8 cellular contexts compared by ENCODE assay signal in the genomic region with DNA sequence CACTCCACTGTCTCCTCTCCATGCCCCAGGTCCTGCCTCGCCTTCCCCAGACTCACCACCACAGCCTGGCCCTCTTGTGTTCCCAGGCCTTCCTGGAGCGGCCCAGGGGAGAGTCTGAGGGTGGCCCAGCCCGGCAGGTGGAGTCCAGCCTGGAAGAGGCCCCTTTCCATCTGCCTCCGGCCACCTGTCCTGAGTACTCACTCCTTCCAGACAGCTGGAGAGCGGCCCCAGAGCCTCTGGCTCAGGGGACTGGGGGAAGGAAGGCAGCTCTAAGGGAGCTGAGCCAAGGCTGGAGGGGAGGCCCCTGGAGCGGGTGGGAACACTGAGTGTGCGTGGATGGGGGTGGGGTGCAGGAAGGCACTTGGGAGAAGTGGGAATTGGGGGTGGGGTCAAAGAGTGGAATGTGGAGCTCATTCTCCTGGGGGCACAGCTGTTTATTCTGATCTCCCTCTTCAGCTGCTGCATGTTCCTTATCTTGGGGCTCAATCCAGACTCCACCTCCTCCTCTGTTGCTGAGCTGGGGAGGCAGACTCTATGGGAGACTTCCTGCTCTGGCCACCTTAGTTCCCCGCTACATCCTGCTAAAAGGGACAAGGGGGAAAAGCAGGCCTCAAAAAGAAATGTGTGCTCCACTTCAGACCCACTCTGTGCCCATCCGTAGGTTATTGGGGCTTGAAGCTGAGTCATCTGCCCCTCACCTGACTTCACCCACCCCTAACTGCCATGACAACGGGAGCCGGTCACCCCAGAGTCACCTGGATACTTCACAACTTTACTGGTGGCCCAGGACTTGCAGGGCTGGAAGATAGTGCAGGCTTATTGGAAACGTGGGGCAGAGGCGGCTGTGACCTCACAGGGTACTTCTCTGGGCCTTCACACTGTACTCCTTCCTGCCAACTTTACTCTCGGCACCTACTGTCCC. TPM values are rescaled to one million over a fixed set of nuclear protein-coding genes. Genes with fewer than 3 reads are reported as not detected.
DNase-seq lines count a peak whose midpoint lies in the region; ATAC-seq and TF ChIP-seq lines count a peak whose summit lies in the region.

No MANE protein-coding gene starts in this region.

- POLR2A ChIA-PET in HEK293 (lab: Yijun Ruan, JAX), result interaction anchor here (0.6 to 0.9 kb wide), 2 partner anchors 19 to 263 kb away, joined by 3 to 4 read pairs; partner anchors contain the start of gene TAF8
- POLR2A ChIA-PET in WTC11 (lab: Charles Lee), result interaction anchor here (0.7 kb wide), 1 partner anchor 88 kb away, joined by 4 read pairs; no protein-coding TSS in a partner anchor

- TF ChIP-seq POLR2A in heart left ventricle (IDR thresholded peaks at IDR 0.05) (no peak), spleen (IDR thresholded peaks at IDR 0.05) (no peak)

- CTCF ChIA-PET in HEK293 (lab: Yijun Ruan, JAX) (interaction anchor here (0.6 to 7.6 kb wide), 5 partner anchors 13 to 244 kb away, joined by 3 to 58 read pairs (median 4); partner anchors contain the start of gene TOMM6), WTC11 (lab: Charles Lee) (interaction anchor here (0.6 to 3.2 kb wide), 7 partner anchors 13 to 244 kb away, joined by 3 to 13 read pairs (median 4); partner anchors contain the start of genes BYSL and MED20)

- H3K9me3 ChIP-seq in HEK293 (ENCODE audit: control insufficient read depth, insufficient read depth, low read depth, low read length), result no peaks in the 10 kb centered on the region
- H3K9me3 ChIP-seq in heart left ventricle, result no peaks in the 10 kb centered on the region
- no peaks in the 10 kb centered on the region for H3K9me3 ChIP-seq in spleen

- H3K27ac Mint-ChIP-seq in WTC11, result no peak overlapping the region

- peaks cover 5% of the 10 kb centered on the region; the same call in 1 of the 2 replicates for H3K27me3 Mint-ChIP-seq in WTC11 (ENCODE audit: low read depth)

- intact Hi-C loops in heart left ventricle (cut with DNase I), result no loop called here
- intact Hi-C loops in spleen (cut with DNase I; ENCODE audit: low total_unique reads), result no loop called here

- H3K36me3 ChIP-seq in HEK293 (ENCODE audit: control insufficient read depth in 2 of 2, insufficient read depth in 1 of 2, low read length in 2 of 2), result no peaks in the 10 kb centered on the region
- H3K36me3 ChIP-seq in heart left ventricle, result peaks cover 0 to 6% (median 0%) of the 10 kb centered on the region in 9 donors
- peaks cover 0 to 96% (median 7%) of the 10 kb centered on the region in 6 donors for H3K36me3 ChIP-seq in spleen

- WGBS in heart left ventricle, 4 donors, result 52 to 64% (median 53%) methylated on average over 12 to 14 of the region's 14 CpGs
- 38 to 53% (median 48%) methylated on average over 13 to 14 of the region's 14 CpGs for WGBS in spleen, 5 donors

- H3K27ac ChIP-seq in HEK293 (ENCODE audit: extremely low read depth, low read depth, low read length) (no peak overlapping the region), heart left ventricle (peak overlapping the region in 10 of 12 donors; percentile 14 to 71 (median 55)), spleen (peak overlapping the region in 6 of 8 donors; percentile 4 to 93 (median 55))

- peaks cover 12% of the 10 kb centered on the region for H3K4me1 Mint-ChIP-seq in WTC11

- DNase-seq in WTC11 (ENCODE audit: low spot score) (peak; percentile 24), heart left ventricle (peak; percentile 58 to 82 (median 76)), spleen (peak; percentile 72), T1000 (lab: John Stamatoyannopoulos, UW) (no peak)

- TF ChIP-seq CTCF in HEK293 (tag by site-specific recombination; IDR thresholded peaks at IDR 0.05) (no peak), WTC11 (IDR thresholded peaks at IDR 0.05) (no peak), heart left ventricle (IDR thresholded peaks at IDR 0.05) (no peak), spleen (IDR thresholded peaks at IDR 0.05 in 8 of 11, conservative IDR thresholded peaks at IDR 0.05 in 3 of 11) (no peak)

- H3K36me3 Mint-ChIP-seq in WTC11, result no peaks in the 10 kb centered on the region

- no peaks in the 10 kb centered on the region for H3K4me1 ChIP-seq in HEK293 (ENCODE audit: control insufficient read depth, insufficient read depth, low read length)
- peaks cover 0 to 73% (median 34%) of the 10 kb centered on the region in 12 donors for H3K4me1 ChIP-seq in heart left ventricle
- peaks cover 48 to 100% (median 90%) of the 10 kb centered on the region in 6 donors for H3K4me1 ChIP-seq in spleen

- H3K4me3 ChIP-seq in HEK293 (ENCODE audit: low read depth, low read length) (no peak overlapping the region), heart left ventricle (no peak overlapping the region), spleen (peak overlapping the region in 2 of 8 donors; percentile 12 to 30)

- no peaks in the 10 kb centered on the region for H3K9me3 Mint-ChIP-seq in WTC11

- no peak overlapping the region for H3K4me3 Mint-ChIP-seq in WTC11

- H3K27me3 ChIP-seq in heart left ventricle, result no peaks in the 10 kb centered on the region
- H3K27me3 ChIP-seq in spleen (replicated peaks in 1 of 7), result no peaks in the 10 kb centered on the region

- ATAC-seq in WTC11 (peak; percentile 76), heart left ventricle (peak; percentile 32 to 85 (median 54)), HG02588 (IDR thresholded peaks at IDR 0.05; ENCODE audit: unreplicated experiment) (no peak), HG02884 (IDR thresholded peaks at IDR 0.05; ENCODE audit: unreplicated experiment) (no peak), HG02642 (IDR thresholded peaks at IDR 0.05; ENCODE audit: poor library complexity, unreplicated experiment) (no peak)

TF ChIP-seq in HEK293, 187 proteins besides CTCF, POLR2A, EP300 and RAD21 (continues in another document):
- TF ChIP-seq GLI2 (tag by site-specific recombination; IDR thresholded peaks at IDR 0.05; ENCODE audit: borderline replicate concordance, low read depth), result no peak
- no peak for TF ChIP-seq ZNF266 (tag by site-specific recombination; IDR thresholded peaks at IDR 0.05; ENCODE audit: low read depth)
- no peak for TF ChIP-seq ZNF280D (tag by site-specific recombination; IDR thresholded peaks at IDR 0.05)

TF ChIP-seq in WTC11, 78 proteins besides CTCF, POLR2A, EP300 and RAD21:
- TF ChIP-seq ZNF416 (CRISPR knock-in tag; IDR thresholded peaks at IDR 0.05), result no peak
- TF ChIP-seq JAZF1 (CRISPR knock-in tag; IDR thresholded peaks at IDR 0.05), result no peak
- TF ChIP-seq, protein P1, sequence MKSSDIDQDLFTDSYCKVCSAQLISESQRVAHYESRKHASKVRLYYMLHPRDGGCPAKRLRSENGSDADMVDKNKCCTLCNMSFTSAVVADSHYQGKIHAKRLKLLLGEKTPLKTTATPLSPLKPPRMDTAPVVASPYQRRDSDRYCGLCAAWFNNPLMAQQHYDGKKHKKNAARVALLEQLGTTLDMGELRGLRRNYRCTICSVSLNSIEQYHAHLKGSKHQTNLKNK (CRISPR knock-in tag; IDR thresholded peaks at IDR 0.05), result no peak
- no peak for TF ChIP-seq ZNF532 (CRISPR knock-in tag; IDR thresholded peaks at IDR 0.05; ENCODE audit: borderline replicate concordance)
- no peak for TF ChIP-seq SMAD4 (CRISPR knock-in tag; IDR thresholded peaks at IDR 0.05)
TF ChIP-seq in WTC11: peak in this region for 0.

RNA-seq across cellular contexts. Expression of gene TAF8, which starts 19.5 kb away (rescaled TPM):
- total RNA-seq in WTC11 (2021) (29.6 to 33.6 TPM (median 31.0 TPM) in 3 replicates), heart left ventricle (10 to 100 TPM; 24.4 to 38.7 (median 28.4) TPM), spleen (10 to 100 TPM; 32.1 to 56.3 (median 38.8) TPM)
- polyA plus RNA-seq in heart left ventricle (10 to 100 TPM; 18.5 to 24.7 TPM), spleen (10 to 100 TPM in 1 of 3 donors, 1 to 10 TPM in 2; 8.2 to 12.5 (median 8.8) TPM)

Comparison
In these comparisons a context has a peak if more than half of its experiments do, and no peak if none do; other contexts are left out.
1. ATAC-seq: peak in WTC11 (single experiment) and heart left ventricle (4 of 4); none in HG02588 (single experiment), HG02884 (single experiment) and HG02642 (single experiment).